27 cellular contexts compared by ENCODE assay signal in genomic region chr2:208210688-208211451, GRCh38. TPM values are rescaled to one million over a fixed set of nuclear protein-coding genes. Genes with fewer than 3 reads are reported as not detected.
DNase-seq lines count a peak whose midpoint lies in the region; ATAC-seq, FAIRE-seq and TF ChIP-seq lines count a peak whose summit lies in the region.
"Had no signal": no experiment of that assay in that cellular context is flagged by ENCODE, and none has a peak within 500 bp of the region (broad histone marks: within the 10 kb centered on the region; RNA-seq: fewer than 3 reads in every experiment).

No MANE protein-coding gene starts in this region.

- no peaks in the 10 kb centered on the region; the same call in 2 of the 3 replicates for H3K4me1 Mint-ChIP-seq in GM23338
- H3K4me1 Mint-ChIP-seq in activated CD4-positive, alpha-beta T cell treated with anti-CD3 and anti-CD28 coated beads for 36 hours = no peaks in the 10 kb centered on the region

- CTCF ChIA-PET in K562 (lab: Yijun Ruan, JAX; ENCODE audit: low intra/inter-chr PET ratio) = interaction anchor here (0.6 kb wide), 1 partner anchor 17 kb away, joined by 3 read pairs; no protein-coding TSS in a partner anchor
- CTCF ChIA-PET in activated CD4-positive, alpha-beta T cell treated with anti-CD3 and anti-CD28 coated beads for 36 hours (lab: Charles Lee) = no interaction called here
- CTCF ChIA-PET in OCI-LY7 (lab: Charles Lee; ENCODE audit: unreplicated experiment) = no interaction called here

- POLR2A ChIA-PET in K562 (lab: Yijun Ruan, JAX) (no interaction called here), OCI-LY7 (lab: Charles Lee) (interaction anchor here (0.6 kb wide), 2 partner anchors 33 to 59 kb away, joined by 4 to 6 read pairs; no protein-coding TSS in a partner anchor)
- POLR2A ChIA-PET in activated CD4-positive, alpha-beta T cell treated with anti-CD3 and anti-CD28 coated beads for 36 hours (lab: Charles Lee) = no interaction called here

- WGBS in K562 (ENCODE audit: insufficient coverage, low coverage, missing lambda C conversion rate) = 48% methylated on average over 9 of the region's 9 CpGs

- intact Hi-C loops in K562 (cut with micrococcal nuclease) = no loop called here
- intact Hi-C loops in activated CD4-positive, alpha-beta T cell treated with anti-CD3 and anti-CD28 coated beads for 36 hours (cut with DNase I, micrococcal nuclease) = no loop called here
- intact Hi-C loops in OCI-LY7 (cut with micrococcal nuclease; ENCODE audit: unreplicated experiment) = no loop called here

- no peaks in the 10 kb centered on the region for H3K9me3 Mint-ChIP-seq in GM23338
- no peaks in the 10 kb centered on the region for H3K9me3 Mint-ChIP-seq in activated CD4-positive, alpha-beta T cell treated with anti-CD3 and anti-CD28 coated beads for 36 hours (ENCODE audit: low read depth)
- H3K9me3 Mint-ChIP-seq: CD4-positive, alpha-beta memory T cell had no signal

- H3K27ac Mint-ChIP-seq in GM23338 = no peak overlapping the region
- H3K27ac Mint-ChIP-seq in activated CD4-positive, alpha-beta T cell treated with anti-CD3 and anti-CD28 coated beads for 36 hours = no peak overlapping the region

- no peak for TF ChIP-seq RAD21 in K562 (CRISPR knock-in tag; conservative IDR thresholded peaks at IDR 0.05 in 1 of 2, IDR thresholded peaks at IDR 0.05 in 1 of 2)

- no peaks in the 10 kb centered on the region for H3K9me1 ChIP-seq in K562 (ENCODE audit: control insufficient read depth, insufficient read depth, low read length)

- H3K9ac ChIP-seq in K562 (ENCODE audit: insufficient read depth in 1 of 2, low read depth in 2 of 2, low read length in 2 of 2) = no peak overlapping the region

- BruUV-seq in K562 (replicated peaks; lab: Mats Ljungman, UMichigan) = no TSS peak
- no TSS peak for BruUV-seq in OCI-LY7 (replicated peaks; lab: Mats Ljungman, UMichigan)

- no peak for TF ChIP-seq POLR2A in K562 (conservative IDR thresholded peaks at IDR 0.05)

- H3K4me2 ChIP-seq in GM23338 = no peak overlapping the region
- H3K4me2 ChIP-seq in K562 (ENCODE audit: insufficient read depth, low read length) = no peak overlapping the region
- H3K4me2 ChIP-seq in OCI-LY7 (ENCODE audit: low read length) = no peak overlapping the region
- H3K4me2 ChIP-seq: A549 had no signal

- H3K4me3 ChIP-seq in GM23338 (no peak overlapping the region), K562 (no peak overlapping the region), OCI-LY7 (ENCODE audit: low read depth, low read length, poor library complexity, severe bottlenecking) (no peak overlapping the region)
- H3K4me3 ChIP-seq: A549, MG63, SK-N-MC had no signal

- no peak for TF ChIP-seq CTCF in GM23338 (conservative IDR thresholded peaks at IDR 0.05; ENCODE audit: low read depth in 2 of 2)
- no peak for TF ChIP-seq CTCF in K562 (IDR thresholded peaks at IDR 0.05 in 2 of 3, conservative IDR thresholded peaks at IDR 0.05 in 1 of 3; ENCODE audit: insufficient read depth in 2 of 3, low read depth in 1 of 3, low read length in 3 of 3)
- no peak for TF ChIP-seq CTCF in OCI-LY7 (conservative IDR thresholded peaks at IDR 0.05; ENCODE audit: low read length)

- H3K27ac ChIP-seq in GM23338 (ENCODE audit: low read depth) (no peak overlapping the region), K562 (ENCODE audit: extremely low read depth, low read depth, low read length) (no peak overlapping the region), OCI-LY7 (ENCODE audit: low read depth, low read length, poor library complexity, severe bottlenecking) (no peak overlapping the region)
- H3K27ac ChIP-seq: A549, RWPE1, SK-N-MC had no signal

- DNase-seq in GM23338 (ENCODE audit: low spot score) (no peak), NCI-H2171 (lab: John Stamatoyannopoulos, UW) (peak; percentile 57), K562 (ENCODE audit: extremely low read depth in 1 of 4, low spot score in 3 of 4) (no peak), putamen (ENCODE audit: low spot score) (peak; percentile 14), OCI-LY7 (ENCODE audit: low spot score) (no peak)
- no peak for DNase-seq in activated CD4-positive, alpha-beta T cell treated with anti-CD3 and anti-CD28 coated beads for 36 hours
- DNase-seq: AML-193; C1 segment of cervical spinal cord; CD4-positive, alpha-beta memory T cell; COR-L47; DMS53; Karpas-422; MG63; NCI-H2081 treated with DMSO at 0.1 percent for 48 hours; NCI-H82; NK-92 treated with Interleukin-12 subunit alpha and Interleukin-12 subunit beta, amount 100 ng/mL, for 24 hours; SHP77 had no signal

- no peaks in the 10 kb centered on the region; the same call in 1 of the 2 replicates for H3K9me2 ChIP-seq in GM23338 (ENCODE audit: insufficient read depth)
- H3K9me2 ChIP-seq in OCI-LY7 (ENCODE audit: insufficient read depth, low read length) = no peaks in the 10 kb centered on the region

- H3K79me2 ChIP-seq in GM23338 (replicated peaks; ENCODE audit: insufficient read depth) = no peaks in the 10 kb centered on the region
- H3K79me2 ChIP-seq in K562 (ENCODE audit: control insufficient read depth, insufficient read depth, low read length) = no peaks in the 10 kb centered on the region
- no peaks in the 10 kb centered on the region for H3K79me2 ChIP-seq in OCI-LY7 (ENCODE audit: insufficient read depth, low read depth, low read length)

- ATAC-seq in GM23338 (no peak), K562 (peak; percentile 51; the same call in 2 of the 3 replicates), GM21515 (IDR thresholded peaks at IDR 0.05; ENCODE audit: unreplicated experiment) (no peak)
- no peak for ATAC-seq in activated CD4-positive, alpha-beta T cell treated with anti-CD3 and anti-CD28 coated beads for 36 hours
- ATAC-seq: A549, HCT116, Panc1 had no signal

- H3K36me3 ChIP-seq in GM23338 (ENCODE audit: insufficient read depth) (no peaks in the 10 kb centered on the region), K562 (ENCODE audit: control insufficient read depth, insufficient read depth, low read length) (no peaks in the 10 kb centered on the region), OCI-LY7 (ENCODE audit: insufficient read depth, low read length) (no peaks in the 10 kb centered on the region)
- H3K36me3 ChIP-seq: MG63 had no signal

- no peak overlapping the region for H3K4me3 Mint-ChIP-seq in GM23338
- H3K4me3 Mint-ChIP-seq in activated CD4-positive, alpha-beta T cell treated with anti-CD3 and anti-CD28 coated beads for 36 hours = no peak overlapping the region
- H3K4me3 Mint-ChIP-seq: CD4-positive, alpha-beta memory T cell had no signal

- H2AFZ ChIP-seq in GM23338 = peak overlapping the region; percentile 14; the same call in 1 of the 2 replicates
- peak overlapping the region; percentile 44; the same call in 1 of the 2 replicates for H2AFZ ChIP-seq in K562 (ENCODE audit: low read depth, low read length)
- H2AFZ ChIP-seq in OCI-LY7 (ENCODE audit: low read length) = no peak overlapping the region

- no peaks in the 10 kb centered on the region for H3K27me3 ChIP-seq in GM23338 (ENCODE audit: insufficient read depth)
- H3K27me3 ChIP-seq in K562 (ENCODE audit: control insufficient read depth in 2 of 2, insufficient read depth in 2 of 2, low read length in 2 of 2) = no peaks in the 10 kb centered on the region
- H3K27me3 ChIP-seq: MG63 had no signal

- H3K4me1 ChIP-seq in GM23338 (ENCODE audit: insufficient read depth) (peaks cover 8% of the 10 kb centered on the region; the same call in 1 of the 2 replicates), K562 (replicated peaks in 1 of 2; ENCODE audit: control insufficient read depth in 2 of 2, insufficient read depth in 2 of 2, low read length in 2 of 2) (no peaks in the 10 kb centered on the region; a peak in 1 of 5 replicates), OCI-LY7 (ENCODE audit: insufficient read depth, low read length, poor library complexity, severe bottlenecking) (no peaks in the 10 kb centered on the region)
- H3K4me1 ChIP-seq: A549 had no signal

- H4K20me1 ChIP-seq in GM23338 (replicated peaks; ENCODE audit: insufficient read depth) (no peaks in the 10 kb centered on the region), K562 (replicated peaks; ENCODE audit: control insufficient read depth, insufficient read depth, low read length) (no peaks in the 10 kb centered on the region), OCI-LY7 (ENCODE audit: insufficient read depth, low read length) (no peaks in the 10 kb centered on the region)

- in situ Hi-C loops in K562 (cut with MboI) = no loop called here

- peaks cover 3% of the 10 kb centered on the region for H3K27me3 Mint-ChIP-seq in GM23338 (ENCODE audit: insufficient read depth, low read depth, poor library complexity)
- H3K27me3 Mint-ChIP-seq in activated CD4-positive, alpha-beta T cell treated with anti-CD3 and anti-CD28 coated beads for 36 hours = no peaks in the 10 kb centered on the region

- no peaks in the 10 kb centered on the region for H3K36me3 Mint-ChIP-seq in GM23338 (ENCODE audit: low read depth)
- H3K36me3 Mint-ChIP-seq in activated CD4-positive, alpha-beta T cell treated with anti-CD3 and anti-CD28 coated beads for 36 hours (ENCODE audit: low read depth) = no peaks in the 10 kb centered on the region
- H3K36me3 Mint-ChIP-seq: CD4-positive, alpha-beta memory T cell had no signal

- TF ChIP-seq EP300 in K562 (IDR thresholded peaks at IDR 0.05; ENCODE audit: low read length) = no peak

- FAIRE-seq in K562 (lab: Jason Lieb, UNC) = no peak
- FAIRE-seq: A549, G401.6 had no signal

- no peaks in the 10 kb centered on the region for H3F3A ChIP-seq in GM23338 (replicated peaks; ENCODE audit: low read depth)

- H3K9me3 ChIP-seq in K562 (replicated peaks; ENCODE audit: control insufficient read depth, insufficient read depth, low read depth, low read length) (no peaks in the 10 kb centered on the region), OCI-LY7 (ENCODE audit: low read length) (no peaks in the 10 kb centered on the region)
- H3K9me3 ChIP-seq: A549, MG63 had no signal

RNA-seq across cellular contexts. Expression of gene C2orf80, which starts 21.0 kb away (rescaled TPM):
- 3.1 TPM in 1 of 2 replicates, not detected in the other for total RNA-seq in GM23338 (2014; rRNA removed; shearing (Covaris generic))
- 0.64 and 0.92 TPM in 2 replicates for polyA plus RNA-seq in GM23338 (2016; fragmentation: Nextera tagmentation; extraction: Ambion mirVana)
- not detected in 2 replicates for total RNA-seq in K562 (2011; cell fraction: chromatin; rRNA removed; ENCODE audit: low replicate concordance)
- total RNA-seq in K562 (2011; cell fraction: nucleolus; rRNA removed) = not detected in 2 replicates
- total RNA-seq in K562 (2011; cell fraction: nucleoplasm; rRNA removed) = not detected in 2 replicates
- not detected in 2 replicates for total RNA-seq in K562 (2014; rRNA removed)
- total RNA-seq in K562 (2014; rRNA removed; fragmentation: Illumina TruSeq; extraction: Trizol) = not detected in 2 replicates
- total RNA-seq in K562 (2015; rRNA removed; fragmentation: Illumina TruSeq; extraction: Trizol) = not detected in 2 replicates
- total RNA-seq in K562 (2021) = not detected in 2 replicates
- polyA plus RNA-seq in K562 (2011; rRNA removed) = not detected in 2 replicates
- not detected in 2 replicates for polyA plus RNA-seq in K562 (2011; cell fraction: cytosol; rRNA removed)
- not detected in 2 replicates for polyA plus RNA-seq in K562 (2011; cell fraction: nucleus; rRNA removed)
- polyA plus RNA-seq in K562 (2012) = 0.10 TPM in 1 of 2 replicates, not detected in the other
- not detected in 2 replicates for polyA plus RNA-seq in K562 (2014; fragmentation: Illumina TruSeq; extraction: Trizol)
- not detected for polyA plus RNA-seq in K562 (2014; fragmentation: Nextera tagmentation; extraction: Ambion mirVana)
- not detected in 2 replicates for polyA plus RNA-seq in K562 (2014; rRNA removed)
- not detected in 2 replicates for polyA minus RNA-seq in K562 (2011; rRNA and poly(A)+ RNA removed)
- polyA minus RNA-seq in K562 (2011; cell fraction: cytosol; rRNA and poly(A)+ RNA removed) = not detected in 2 replicates
- polyA minus RNA-seq in K562 (2011; cell fraction: nucleus; rRNA and poly(A)+ RNA removed) = not detected in 2 replicates
- not detected for total RNA-seq in activated CD4-positive, alpha-beta T cell treated with anti-CD3 and anti-CD28 coated beads for 36 hours
- total RNA-seq in OCI-LY7 (2014; rRNA removed; shearing (Covaris generic)) = not detected in 2 replicates
- not detected in 2 replicates for total RNA-seq in OCI-LY7 (2022)
- total RNA-seq: CD4-positive, alpha-beta memory T cell; Daoy; H4; T-helper 1 cell treated with Interleukin-12 subunit alpha and Interleukin-12 subunit beta and Interleukin-4 antibody, amounts not matched to agents 30 ng/mL and 1 ng/mL, for 36 hours had no signal
- polyA plus RNA-seq: A549; CD4-positive, alpha-beta memory T cell had no signal

RNA-seq across cellular contexts. Expression of gene IDH1, which starts 44.0 kb away (rescaled TPM):
- total RNA-seq in GM23338 (2014; rRNA removed; shearing (Covaris generic)) = 536 and 559 TPM in 2 replicates
- polyA plus RNA-seq in GM23338 (2016; fragmentation: Nextera tagmentation; extraction: Ambion mirVana) (276 and 315 TPM in 2 replicates), K562 (2011; rRNA removed) (86.7 and 96.4 TPM in 2 replicates), K562 (2014; fragmentation: Illumina TruSeq; extraction: Trizol) (93.5 and 108 TPM in 2 replicates), K562 (2014; fragmentation: Nextera tagmentation; extraction: Ambion mirVana) (100 to 1,000 TPM; 135 to 194 TPM), K562 (2014; rRNA removed) (92.6 and 103 TPM in 2 replicates)
- total RNA-seq in K562 (2011; cell fraction: chromatin; rRNA removed; ENCODE audit: low replicate concordance) = 74.6 and 149 TPM in 2 replicates
- 48.2 and 61.6 TPM in 2 replicates for total RNA-seq in K562 (2011; cell fraction: nucleolus; rRNA removed)
- total RNA-seq in K562 (2011; cell fraction: nucleoplasm; rRNA removed) = 74.6 and 93.9 TPM in 2 replicates
- total RNA-seq in K562 (2014; rRNA removed) (61.9 and 65.9 TPM in 2 replicates), K562 (2014; rRNA removed; fragmentation: Illumina TruSeq; extraction: Trizol) (108 and 114 TPM in 2 replicates), K562 (2015; rRNA removed; fragmentation: Illumina TruSeq; extraction: Trizol) (94.4 and 101 TPM in 2 replicates), K562 (2021) (75.1 and 80.8 TPM in 2 replicates), OCI-LY7 (2022) (48.9 and 57.2 TPM in 2 replicates)
- 16.7 and 52.0 TPM in 2 replicates for polyA plus RNA-seq in K562 (2011; cell fraction: cytosol; rRNA removed)
- 53.6 and 109 TPM in 2 replicates for polyA plus RNA-seq in K562 (2011; cell fraction: nucleus; rRNA removed)
- polyA plus RNA-seq in K562 (2012) = 64.8 and 261 TPM in 2 replicates
- 93.3 and 121 TPM in 2 replicates for polyA minus RNA-seq in K562 (2011; rRNA and poly(A)+ RNA removed)
- polyA minus RNA-seq in K562 (2011; cell fraction: cytosol; rRNA and poly(A)+ RNA removed) = 26.4 and 30.7 TPM in 2 replicates
- 38.6 and 77.4 TPM in 2 replicates for polyA minus RNA-seq in K562 (2011; cell fraction: nucleus; rRNA and poly(A)+ RNA removed)
- 10 to 100 TPM; 21.1 to 23.7 TPM for total RNA-seq in activated CD4-positive, alpha-beta T cell treated with anti-CD3 and anti-CD28 coated beads for 36 hours
- total RNA-seq in OCI-LY7 (2014; rRNA removed; shearing (Covaris generic)) = 28.2 and 36.2 TPM in 2 replicates

RNA-seq across cellular contexts. Expression of gene CRYGA, which starts 47.5 kb away (rescaled TPM):
- not detected in 2 replicates for total RNA-seq in GM23338 (2014; rRNA removed; shearing (Covaris generic))
- polyA plus RNA-seq in GM23338 (2016; fragmentation: Nextera tagmentation; extraction: Ambion mirVana) (not detected in 2 replicates), K562 (2011; rRNA removed) (not detected in 2 replicates), K562 (2014; fragmentation: Illumina TruSeq; extraction: Trizol) (not detected in 2 replicates), K562 (2014; fragmentation: Nextera tagmentation; extraction: Ambion mirVana) (not detected), K562 (2014; rRNA removed) (not detected in 2 replicates)
- not detected in 2 replicates for total RNA-seq in K562 (2011; cell fraction: chromatin; rRNA removed; ENCODE audit: low replicate concordance)
- total RNA-seq in K562 (2011; cell fraction: nucleolus; rRNA removed) = not detected in 2 replicates
- not detected in 2 replicates for total RNA-seq in K562 (2011; cell fraction: nucleoplasm; rRNA removed)
- total RNA-seq in K562 (2014; rRNA removed) (not detected in 2 replicates), K562 (2014; rRNA removed; fragmentation: Illumina TruSeq; extraction: Trizol) (not detected in 2 replicates), K562 (2015; rRNA removed; fragmentation: Illumina TruSeq; extraction: Trizol) (not detected in 2 replicates), K562 (2021) (not detected in 2 replicates), OCI-LY7 (2022) (not detected in 2 replicates)
- not detected in 2 replicates for polyA plus RNA-seq in K562 (2011; cell fraction: cytosol; rRNA removed)
- polyA plus RNA-seq in K562 (2011; cell fraction: nucleus; rRNA removed) = not detected in 2 replicates
- polyA plus RNA-seq in K562 (2012) = not detected in 2 replicates
- not detected in 2 replicates for polyA minus RNA-seq in K562 (2011; rRNA and poly(A)+ RNA removed)
- not detected in 2 replicates for polyA minus RNA-seq in K562 (2011; cell fraction: cytosol; rRNA and poly(A)+ RNA removed)
- not detected in 2 replicates for polyA minus RNA-seq in K562 (2011; cell fraction: nucleus; rRNA and poly(A)+ RNA removed)
- not detected for total RNA-seq in activated CD4-positive, alpha-beta T cell treated with anti-CD3 and anti-CD28 coated beads for 36 hours
- total RNA-seq in OCI-LY7 (2014; rRNA removed; shearing (Covaris generic)) = not detected in 2 replicates
- total RNA-seq: CD4-positive, alpha-beta memory T cell; Daoy; H4; T-helper 1 cell treated with Interleukin-12 subunit alpha and Interleukin-12 subunit beta and Interleukin-4 antibody, amounts not matched to agents 30 ng/mL and 1 ng/mL, for 36 hours had no signal
- polyA plus RNA-seq: A549; CD4-positive, alpha-beta memory T cell had no signal

RNA-seq across cellular contexts. Expression of gene PIKFYVE, which starts 55.2 kb away (rescaled TPM):
- total RNA-seq in GM23338 (2014; rRNA removed; shearing (Covaris generic)) = 41.1 and 48.0 TPM in 2 replicates
- polyA plus RNA-seq in GM23338 (2016; fragmentation: Nextera tagmentation; extraction: Ambion mirVana) (14.7 and 15.1 TPM in 2 replicates), K562 (2011; rRNA removed) (18.4 and 25.6 TPM in 2 replicates), K562 (2014; fragmentation: Illumina TruSeq; extraction: Trizol) (14.5 and 16.7 TPM in 2 replicates), K562 (2014; fragmentation: Nextera tagmentation; extraction: Ambion mirVana) (1 to 10 TPM; 3.6 to 3.7 TPM), K562 (2014; rRNA removed) (11.5 and 11.8 TPM in 2 replicates)
- total RNA-seq in K562 (2011; cell fraction: chromatin; rRNA removed; ENCODE audit: low replicate concordance) = 74.2 and 145 TPM in 2 replicates
- total RNA-seq in K562 (2011; cell fraction: nucleolus; rRNA removed) = 25.2 and 33.8 TPM in 2 replicates
- 50.8 and 66.7 TPM in 2 replicates for total RNA-seq in K562 (2011; cell fraction: nucleoplasm; rRNA removed)
- total RNA-seq in K562 (2014; rRNA removed) (14.4 and 14.9 TPM in 2 replicates), K562 (2014; rRNA removed; fragmentation: Illumina TruSeq; extraction: Trizol) (22.7 and 24.8 TPM in 2 replicates), K562 (2015; rRNA removed; fragmentation: Illumina TruSeq; extraction: Trizol) (18.9 and 19.1 TPM in 2 replicates), K562 (2021) (17.1 and 19.0 TPM in 2 replicates), OCI-LY7 (2022) (50.0 and 52.2 TPM in 2 replicates)
- 6.2 and 11.1 TPM in 2 replicates for polyA plus RNA-seq in K562 (2011; cell fraction: cytosol; rRNA removed)
- 23.8 and 27.2 TPM in 2 replicates for polyA plus RNA-seq in K562 (2011; cell fraction: nucleus; rRNA removed)
- 9.0 and 11.3 TPM in 2 replicates for polyA plus RNA-seq in K562 (2012)
- 57.8 and 62.6 TPM in 2 replicates for polyA minus RNA-seq in K562 (2011; rRNA and poly(A)+ RNA removed)
- polyA minus RNA-seq in K562 (2011; cell fraction: cytosol; rRNA and poly(A)+ RNA removed) = 18.7 and 22.4 TPM in 2 replicates
- polyA minus RNA-seq in K562 (2011; cell fraction: nucleus; rRNA and poly(A)+ RNA removed) = 46.2 and 82.2 TPM in 2 replicates
- 10 to 100 TPM; 19.3 to 21.5 TPM for total RNA-seq in activated CD4-positive, alpha-beta T cell treated with anti-CD3 and anti-CD28 coated beads for 36 hours
- 29.2 and 29.7 TPM in 2 replicates for total RNA-seq in OCI-LY7 (2014; rRNA removed; shearing (Covaris generic))

Comparison
In these comparisons a context has a peak if more than half of its experiments do, and no peak if none do; other contexts are left out.
1. DNase-seq: peak in NCI-H2171 (single experiment) and putamen (single experiment); none in GM23338 (single experiment), K562 (0 of 4), activated CD4-positive, alpha-beta T cell treated with anti-CD3 and anti-CD28 coated beads for 36 hours (single experiment) and OCI-LY7 (single experiment).